ENCODE assay signal across 29 cellular contexts in the genomic region with DNA sequence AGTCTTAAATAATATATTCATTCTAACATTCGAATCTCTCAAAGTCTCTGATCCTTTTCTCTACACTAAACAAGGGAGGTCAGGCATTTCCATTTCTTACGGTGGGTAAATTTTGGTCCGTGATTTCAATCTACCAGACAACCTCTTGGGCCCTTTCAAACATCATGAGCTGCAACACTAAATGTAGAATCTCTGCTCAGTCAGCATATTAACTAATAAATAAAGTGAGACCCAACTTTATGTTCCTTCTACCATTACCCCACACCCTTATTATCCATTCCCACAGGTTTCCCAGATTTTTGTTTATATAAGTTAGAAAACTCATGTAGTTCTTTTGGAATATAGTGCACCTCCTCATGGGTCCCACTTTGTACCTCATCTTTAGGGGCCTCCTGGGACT. TPM values are rescaled to one million over a fixed set of nuclear protein-coding genes. Genes with fewer than 3 reads are reported as not detected.
A peak's percentile ranks its signal among the peaks of the same experiment; 100 is the strongest.
DNase-seq lines count a peak whose midpoint lies in the region; ATAC-seq, FAIRE-seq and TF ChIP-seq lines count a peak whose summit lies in the region.
"Had no signal": no experiment of that assay in that cellular context is flagged by ENCODE, and none has a peak within 500 bp of the region (broad histone marks: within the 10 kb centered on the region; RNA-seq: fewer than 3 reads in every experiment).

No MANE protein-coding gene starts in this region.

- peaks cover 2% of the 10 kb centered on the region for H3K9me3 Mint-ChIP-seq in activated naive CD4-positive, alpha-beta T cell treated with anti-CD3 and anti-CD28 coated beads for 36 hours
- no peaks in the 10 kb centered on the region for H3K9me3 Mint-ChIP-seq in activated naive CD8-positive, alpha-beta T cell (ENCODE audit: low read depth)
- peaks cover 14% of the 10 kb centered on the region for H3K9me3 Mint-ChIP-seq in activated naive CD8-positive, alpha-beta T cell treated with anti-CD3 and anti-CD28 coated beads, Interleukin-2, amount 50 U/mL, for 24 hours
- H3K9me3 Mint-ChIP-seq: CD4-positive, alpha-beta memory T cell; CD8-positive, alpha-beta memory T cell had no signal

- no peaks in the 10 kb centered on the region for H4K20me1 ChIP-seq in IMR-90 (ENCODE audit: insufficient read depth, low read length)
- H4K20me1 ChIP-seq: BLaER1 had no signal

- no peaks in the 10 kb centered on the region for H3K79me1 ChIP-seq in IMR-90 (ENCODE audit: low read depth in 1 of 2, low read length in 2 of 2)

- dilution Hi-C loops in IMR-90 (cut with HindIII; ENCODE audit: low sequenced_read_pairs, unreplicated experiment): no loop called here

- H3K56ac ChIP-seq in IMR-90 (ENCODE audit: extremely low read depth, insufficient read depth, low read length): no peak overlapping the region

- H4K8ac ChIP-seq in IMR-90 (ENCODE audit: low read depth in 2 of 2, low read length in 2 of 2): no peak overlapping the region

- no peak overlapping the region for H3K4me3 Mint-ChIP-seq in activated naive CD4-positive, alpha-beta T cell treated with anti-CD3 and anti-CD28 coated beads for 36 hours
- H3K4me3 Mint-ChIP-seq in activated naive CD8-positive, alpha-beta T cell: no peak overlapping the region
- H3K4me3 Mint-ChIP-seq in activated naive CD8-positive, alpha-beta T cell treated with anti-CD3 and anti-CD28 coated beads, Interleukin-2, amount 50 U/mL, for 24 hours: no peak overlapping the region
- H3K4me3 Mint-ChIP-seq: CD14-positive monocyte; CD4-positive, alpha-beta memory T cell; CD4-positive, CD25-positive, alpha-beta regulatory T cell; CD8-positive, alpha-beta memory T cell had no signal

- no peak overlapping the region for H2AK9ac ChIP-seq in IMR-90 (replicated peaks; ENCODE audit: low read depth, low read length, poor library complexity)

- no peak overlapping the region for H2BK120ac ChIP-seq in IMR-90 (ENCODE audit: low read depth, low read length)

- no peak overlapping the region for H3K4me3 ChIP-seq in A549
- H3K4me3 ChIP-seq in IMR-90 (ENCODE audit: insufficient read depth, low read depth, low read length): no peak overlapping the region
- H3K4me3 ChIP-seq: BLaER1 had no signal

- H3K27ac ChIP-seq in A549: no peak overlapping the region
- H3K27ac ChIP-seq in IMR-90 (ENCODE audit: insufficient read depth, low read length): no peak overlapping the region
- H3K27ac ChIP-seq in foreskin keratinocyte: no peak overlapping the region
- H3K27ac ChIP-seq: 22Rv1, BLaER1 had no signal

- H2BK5ac ChIP-seq in IMR-90 (ENCODE audit: low read depth, low read length, poor library complexity, severe bottlenecking): no peak overlapping the region

- POLR2A ChIA-PET in A549 (lab: Yijun Ruan, JAX) (no interaction called here), IMR-90 (lab: Charles Lee; ENCODE audit: unreplicated experiment) (no interaction called here)

- no peak overlapping the region for H3K4ac ChIP-seq in IMR-90 (ENCODE audit: low read depth, low read length)

- no peak for DNase-seq in activated naive CD4-positive, alpha-beta T cell treated with anti-CD3 and anti-CD28 coated beads for 36 hours
- no peak for DNase-seq in activated naive CD4-positive, alpha-beta T cell treated with anti-CD3 and anti-CD28 coated beads, Interleukin-2, amount 50 U/mL, for 16 hours
- DNase-seq in activated naive CD8-positive, alpha-beta T cell treated with anti-CD3 and anti-CD28 coated beads, Interleukin-2, amount 50 U/mL, for 24 hours: no peak
- DNase-seq in A549 (ENCODE audit: low read depth in 1 of 2, low spot score in 1 of 2): no peak
- DNase-seq in IMR-90: no peak
- DNase-seq in foreskin keratinocyte: no peak
- DNase-seq: ACHN; BE2C; C1 segment of cervical spinal cord; CD4-positive, alpha-beta memory T cell; CD4-positive, CD25-positive, alpha-beta regulatory T cell; CD8-positive, alpha-beta memory T cell; COR-L47; DMS 273 treated with DMSO at 0.1 percent for 48 hours; DMS153; DMS53; DMS79; GF-D8 had no signal

- H2BK15ac ChIP-seq in IMR-90 (ENCODE audit: low read depth, low read length): no peak overlapping the region

- H2BK20ac ChIP-seq in IMR-90 (ENCODE audit: low read depth, low read length): no peak overlapping the region

- ATAC-seq in activated naive CD8-positive, alpha-beta T cell treated with anti-CD3 and anti-CD28 coated beads, Interleukin-2, amount 50 U/mL, for 24 hours: no peak
- ATAC-seq in A549 (no peak), IMR-90 (ENCODE audit: low read depth) (no peak), foreskin keratinocyte (no peak), HG02973 (IDR thresholded peaks at IDR 0.05; ENCODE audit: unreplicated experiment) (no peak)

- no peak overlapping the region for H3K23ac ChIP-seq in IMR-90 (ENCODE audit: low read depth, low read length)

- no peak for TF ChIP-seq EP300 in A549 (IDR thresholded peaks at IDR 0.05)

- H3K4me1 ChIP-seq in A549 (no peaks in the 10 kb centered on the region), IMR-90 (ENCODE audit: control insufficient read depth, insufficient read depth, low read length) (no peaks in the 10 kb centered on the region), foreskin keratinocyte (peaks cover 20% of the 10 kb centered on the region)
- H3K4me1 ChIP-seq: BE2C had no signal

- no peak for TF ChIP-seq POLR2A in A549 (IDR thresholded peaks at IDR 0.05; ENCODE audit: low read length)
- no peak for TF ChIP-seq POLR2A in IMR-90 (IDR thresholded peaks at IDR 0.05; ENCODE audit: low read depth, low read length)

- no peak overlapping the region for H2AFZ ChIP-seq in IMR-90 (replicated peaks; ENCODE audit: low read length, poor library complexity)

- peaks cover 47% of the 10 kb centered on the region for H3K4me1 Mint-ChIP-seq in activated naive CD4-positive, alpha-beta T cell treated with anti-CD3 and anti-CD28 coated beads for 36 hours (ENCODE audit: low read depth)
- H3K4me1 Mint-ChIP-seq in activated naive CD8-positive, alpha-beta T cell (ENCODE audit: low read depth): peaks cover 39% of the 10 kb centered on the region
- H3K4me1 Mint-ChIP-seq in activated naive CD8-positive, alpha-beta T cell treated with anti-CD3 and anti-CD28 coated beads, Interleukin-2, amount 50 U/mL, for 24 hours: peaks cover 64% of the 10 kb centered on the region

- H3K9me3 ChIP-seq in A549: no peaks in the 10 kb centered on the region
- H3K9me3 ChIP-seq in IMR-90 (ENCODE audit: control insufficient read depth, insufficient read depth, low read length): no peaks in the 10 kb centered on the region
- H3K9me3 ChIP-seq: BE2C, BLaER1 had no signal

- peak overlapping the region; percentile 3 for H3K27ac Mint-ChIP-seq in activated naive CD4-positive, alpha-beta T cell treated with anti-CD3 and anti-CD28 coated beads for 36 hours
- peak overlapping the region; percentile 46 for H3K27ac Mint-ChIP-seq in activated naive CD8-positive, alpha-beta T cell
- no peak overlapping the region for H3K27ac Mint-ChIP-seq in activated naive CD8-positive, alpha-beta T cell treated with anti-CD3 and anti-CD28 coated beads, Interleukin-2, amount 50 U/mL, for 24 hours
- H3K27ac Mint-ChIP-seq: CD14-positive monocyte; CD4-positive, alpha-beta memory T cell; CD4-positive, CD25-positive, alpha-beta regulatory T cell; CD8-positive, alpha-beta memory T cell had no signal

- no peaks in the 10 kb centered on the region for H3K27me3 Mint-ChIP-seq in activated naive CD4-positive, alpha-beta T cell treated with anti-CD3 and anti-CD28 coated beads for 36 hours (ENCODE audit: low read depth)
- H3K27me3 Mint-ChIP-seq in activated naive CD8-positive, alpha-beta T cell: no peaks in the 10 kb centered on the region
- no peaks in the 10 kb centered on the region for H3K27me3 Mint-ChIP-seq in activated naive CD8-positive, alpha-beta T cell treated with anti-CD3 and anti-CD28 coated beads, Interleukin-2, amount 50 U/mL, for 24 hours
- H3K27me3 Mint-ChIP-seq: CD4-positive, alpha-beta memory T cell; CD4-positive, CD25-positive, alpha-beta regulatory T cell had no signal

- CTCF ChIA-PET in activated naive CD4-positive, alpha-beta T cell treated with anti-CD3 and anti-CD28 coated beads for 36 hours (lab: Charles Lee): interaction anchor here (1.0 to 1.2 kb wide), 2 partner anchors 38 to 101 kb away, joined by 4 read pairs; no protein-coding TSS in a partner anchor
- CTCF ChIA-PET in A549 (lab: Yijun Ruan, JAX): interaction anchor here (0.7 kb wide), 1 partner anchor 70 kb away, joined by 3 read pairs; no protein-coding TSS in a partner anchor
- CTCF ChIA-PET in IMR-90 (lab: Yijun Ruan, JAX): no interaction called here

- no peak for TF ChIP-seq CTCF in A549 (IDR thresholded peaks at IDR 0.05)
- TF ChIP-seq CTCF in IMR-90 (conservative IDR thresholded peaks at IDR 0.05; ENCODE audit: low read depth, low read length): no peak
- no peak for TF ChIP-seq CTCF in foreskin keratinocyte (conservative IDR thresholded peaks at IDR 0.05)

- H4K91ac ChIP-seq in IMR-90 (ENCODE audit: insufficient read depth, low read depth, low read length): no peak overlapping the region

- H3K18ac ChIP-seq in IMR-90 (ENCODE audit: low read depth, low read length): no peak overlapping the region

- peaks cover 3% of the 10 kb centered on the region for H3K36me3 Mint-ChIP-seq in activated naive CD4-positive, alpha-beta T cell treated with anti-CD3 and anti-CD28 coated beads for 36 hours (ENCODE audit: low read depth)
- H3K36me3 Mint-ChIP-seq in activated naive CD8-positive, alpha-beta T cell: peaks cover 2% of the 10 kb centered on the region
- H3K36me3 Mint-ChIP-seq in activated naive CD8-positive, alpha-beta T cell treated with anti-CD3 and anti-CD28 coated beads, Interleukin-2, amount 50 U/mL, for 24 hours (ENCODE audit: low read depth): peaks cover 13% of the 10 kb centered on the region
- H3K36me3 Mint-ChIP-seq: CD14-positive monocyte; CD4-positive, CD25-positive, alpha-beta regulatory T cell had no signal

- WGBS in A549 (ENCODE audit: missing lambda C conversion rate): 50% methylated on average over 3 of the region's 3 CpGs
- WGBS in IMR-90 (ENCODE audit: extremely low coverage in 2 of 2, insufficient read length in 1 of 2), 2 experiments: no CpG with 5 or more reads among the region's 3 CpGs

- H3K14ac ChIP-seq in IMR-90 (replicated peaks; ENCODE audit: low read depth, low read length): no peak overlapping the region

- H3K9me1 ChIP-seq in IMR-90 (ENCODE audit: insufficient read depth, low read length): no peaks in the 10 kb centered on the region

- FAIRE-seq in A549 (lab: Jason Lieb, UNC): no peak
- FAIRE-seq: G401.6, GM12891, GM19239 had no signal

- H2AK5ac ChIP-seq in IMR-90 (ENCODE audit: low read depth, low read length): no peak overlapping the region

- intact Hi-C loops in activated naive CD4-positive, alpha-beta T cell treated with anti-CD3 and anti-CD28 coated beads for 36 hours (cut with micrococcal nuclease): no loop called here
- intact Hi-C loops in IMR-90 (cut with micrococcal nuclease): no loop called here

- in situ Hi-C loops in IMR-90 (cut with MboI; ENCODE audit: low sequenced_read_pairs): no loop called here

- no peak for TF ChIP-seq RAD21 in A549 (conservative IDR thresholded peaks at IDR 0.05 in 1 of 2, IDR thresholded peaks at IDR 0.05 in 1 of 2)
- TF ChIP-seq RAD21 in IMR-90 (IDR thresholded peaks at IDR 0.05; ENCODE audit: low read length): no peak

- no peaks in the 10 kb centered on the region for H3K27me3 ChIP-seq in IMR-90 (ENCODE audit: control insufficient read depth, insufficient read depth, low read length)
- no peaks in the 10 kb centered on the region for H3K27me3 ChIP-seq in foreskin keratinocyte
- H3K27me3 ChIP-seq: BE2C, BLaER1 had no signal

- H3K9ac ChIP-seq in IMR-90 (ENCODE audit: low read depth, low read length): no peak overlapping the region
- H3K9ac ChIP-seq: BLaER1 had no signal

- H3K4me2 ChIP-seq in A549 (no peak overlapping the region), IMR-90 (ENCODE audit: low read depth, low read length) (no peak overlapping the region)
- H3K4me2 ChIP-seq: BLaER1 had no signal

- no TSS peak for BruUV-seq in IMR-90 (replicated peaks; lab: Mats Ljungman, UMichigan)

- H3K36me3 ChIP-seq in IMR-90 (ENCODE audit: control insufficient read depth, insufficient read depth, low read length): no peaks in the 10 kb centered on the region
- H3K36me3 ChIP-seq: BE2C, BLaER1 had no signal

- H4K5ac ChIP-seq in IMR-90 (ENCODE audit: low read depth, low read length): no peak overlapping the region

RNA-seq across cellular contexts. Expression of a gene that starts 24.9 kb away (rescaled TPM):
- total RNA-seq in activated naive CD4-positive, alpha-beta T cell treated with anti-CD3 and anti-CD28 coated beads for 36 hours: 10 to 100 TPM; 79.9 to 82.2 TPM
- polyA plus RNA-seq in A549 (2011; rRNA removed) (0.57 and 0.73 TPM in 2 replicates), A549 (2017; fragmentation: RNase III; extraction: RNeasy Plus Mini Kit Qiagen cat#74134 plus additional on column Dnase treatment) (1.8 to 2.2 TPM (median 2.0 TPM) in 3 replicates), IMR-90 (2012; rRNA removed) (not detected in 2 replicates), foreskin keratinocyte (3.1 and 5.4 TPM in 2 replicates)
- 0.11 and 0.26 TPM in 2 replicates for polyA plus RNA-seq in A549 (2012; cell fraction: cytosol; rRNA removed)
- 0.19 and 0.45 TPM in 2 replicates for polyA plus RNA-seq in A549 (2012; cell fraction: nucleus; rRNA removed)
- 0.88 and 1.7 TPM in 2 replicates for polyA minus RNA-seq in A549 (2011; rRNA and poly(A)+ RNA removed)
- total RNA-seq in IMR-90 (2012; rRNA removed) (not detected in 2 replicates), foreskin keratinocyte (4.7 and 8.7 TPM in 2 replicates)
- not detected in 2 replicates for polyA plus RNA-seq in IMR-90 (2012; cell fraction: cytosol; rRNA removed)
- polyA plus RNA-seq in IMR-90 (2012; cell fraction: nucleus; rRNA removed; ENCODE audit: low replicate concordance): not detected in 2 replicates
- total RNA-seq: A673 had no signal
- polyA plus RNA-seq: AG04450 had no signal

RNA-seq across cellular contexts. Expression of a gene that starts 32.0 kb away (rescaled TPM):
- total RNA-seq in activated naive CD4-positive, alpha-beta T cell treated with anti-CD3 and anti-CD28 coated beads for 36 hours: 10 to 100 TPM; 19.5 to 19.6 TPM
- polyA plus RNA-seq in A549 (2011; rRNA removed): 0.19 and 0.20 TPM in 2 replicates
- 0.18 and 0.21 TPM in 2 replicates for polyA plus RNA-seq in A549 (2012; cell fraction: cytosol; rRNA removed)
- 0.13 and 0.14 TPM in 2 replicates for polyA plus RNA-seq in A549 (2012; cell fraction: nucleus; rRNA removed)
- polyA plus RNA-seq in A549 (2017; fragmentation: RNase III; extraction: RNeasy Plus Mini Kit Qiagen cat#74134 plus additional on column Dnase treatment): 0.03 to 0.15 TPM (median 0.05 TPM) in 3 replicates
- polyA minus RNA-seq in A549 (2011; rRNA and poly(A)+ RNA removed): 0.37 and 0.49 TPM in 2 replicates
- not detected in 2 replicates for total RNA-seq in IMR-90 (2012; rRNA removed)
- not detected in 2 replicates for polyA plus RNA-seq in IMR-90 (2012; rRNA removed)
- not detected in 2 replicates for polyA plus RNA-seq in IMR-90 (2012; cell fraction: cytosol; rRNA removed)
- polyA plus RNA-seq in IMR-90 (2012; cell fraction: nucleus; rRNA removed; ENCODE audit: low replicate concordance): not detected in 2 replicates
- not detected in 2 replicates for total RNA-seq in foreskin keratinocyte
- polyA plus RNA-seq in foreskin keratinocyte: not detected in 2 replicates
- total RNA-seq: A172, A673 had no signal
- polyA plus RNA-seq: AG04450 had no signal

RNA-seq across cellular contexts. Expression of a gene that starts 52.4 kb away (rescaled TPM):
- total RNA-seq in activated naive CD4-positive, alpha-beta T cell treated with anti-CD3 and anti-CD28 coated beads for 36 hours: 100 to 1,000 TPM; 338 to 340 TPM
- not detected in 2 replicates for polyA plus RNA-seq in A549 (2011; rRNA removed)
- not detected in 2 replicates for polyA plus RNA-seq in A549 (2012; cell fraction: cytosol; rRNA removed)
- polyA plus RNA-seq in A549 (2012; cell fraction: nucleus; rRNA removed): not detected in 2 replicates
- polyA plus RNA-seq in A549 (2017; fragmentation: RNase III; extraction: RNeasy Plus Mini Kit Qiagen cat#74134 plus additional on column Dnase treatment): not detected in 3 replicates
- not detected in 2 replicates for polyA minus RNA-seq in A549 (2011; rRNA and poly(A)+ RNA removed)
- total RNA-seq in IMR-90 (2012; rRNA removed): not detected in 2 replicates
- not detected in 2 replicates for polyA plus RNA-seq in IMR-90 (2012; rRNA removed)
- not detected in 2 replicates for polyA plus RNA-seq in IMR-90 (2012; cell fraction: cytosol; rRNA removed)
- not detected in 2 replicates for polyA plus RNA-seq in IMR-90 (2012; cell fraction: nucleus; rRNA removed; ENCODE audit: low replicate concordance)
- not detected in 2 replicates for total RNA-seq in foreskin keratinocyte
- polyA plus RNA-seq in foreskin keratinocyte: not detected in 2 replicates
- total RNA-seq: A172, A673 had no signal
- polyA plus RNA-seq: AG04450 had no signal

Comparison
In these comparisons a context has a peak if more than half of its experiments do, and no peak if none do; other contexts are left out.
1. RNA of a gene that starts 32.0 kb away (total RNA-seq): 19.5 to 19.6 TPM in activated naive CD4-positive, alpha-beta T cell treated with anti-CD3 and anti-CD28 coated beads for 36 hours; not detected in IMR-90 and not detected in foreskin keratinocyte; every median in the first group is over 10 times any median in the second.
2. RNA of a gene that starts 52.4 kb away (total RNA-seq): 338 to 340 TPM in activated naive CD4-positive, alpha-beta T cell treated with anti-CD3 and anti-CD28 coated beads for 36 hours; not detected in IMR-90 and not detected in foreskin keratinocyte; every median in the first group is over 100 times any median in the second.